In the genomic region with DNA sequence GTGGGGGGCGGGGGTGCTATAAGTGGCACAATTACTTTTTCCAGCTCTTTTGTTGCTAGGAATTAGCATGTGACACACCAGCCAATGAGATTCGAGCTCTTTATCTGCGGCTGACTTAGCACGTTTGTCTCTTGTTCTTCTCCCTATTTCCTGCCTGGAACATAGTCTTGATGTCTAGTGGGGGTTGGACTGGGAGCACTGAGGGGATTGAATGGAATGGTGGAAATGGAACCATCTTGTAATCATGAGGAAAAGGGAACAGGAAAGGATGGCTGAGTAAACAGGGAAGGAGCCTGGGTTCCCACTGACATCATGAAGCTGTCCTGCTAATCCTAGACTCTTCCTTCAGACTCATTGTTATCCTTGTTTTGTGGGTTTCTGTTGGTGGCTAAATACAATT, we compare ENCODE assay signal across 20 cellular contexts.
"Had no signal": no experiment of that assay in that cellular context is flagged by ENCODE, and none has a peak within 500 bp of the region (broad histone marks: within the 10 kb centered on the region; RNA-seq: fewer than 3 reads in every experiment).

No MANE protein-coding gene starts in this region.

- ATAC-seq: activated CD4-positive, CD25-positive, alpha-beta regulatory T cell treated with anti-CD3 and anti-CD28 coated beads, Interleukin-2, amount 50 U/mL, for 24 hours; gastroesophageal sphincter; natural killer cell had no signal

- H3K36me3 Mint-ChIP-seq: activated CD4-positive, alpha-beta memory T cell treated with anti-CD3 and anti-CD28 coated beads for 36 hours; memory B cell; natural killer cell had no signal

- H3K4me1 Mint-ChIP-seq: memory B cell had no signal

- FAIRE-seq: colon had no signal

- H3K27me3 Mint-ChIP-seq: activated naive CD8-positive, alpha-beta T cell treated with anti-CD3 and anti-CD28 coated beads, Interleukin-2, amount 10 ng/mL, durations not matched to agents 7 days and 5 days; memory B cell had no signal

- H3K9me3 ChIP-seq: gastroesophageal sphincter, heart left ventricle, prostate gland, right atrium auricular region, thyroid gland had no signal

- H3K9me3 Mint-ChIP-seq: activated CD4-positive, alpha-beta memory T cell treated with anti-CD3 and anti-CD28 coated beads for 36 hours; activated T-helper 2 cell treated with anti-CD3 and anti-CD28 coated beads, Interferon-gamma antibody, Interleukin-2, Interleukin-4, amounts not matched to agents 10 μg/mL and 5 μg/mL and 100 μg/mL, durations not matched to agents 14 hours and 24 hours and 36 hours; natural killer cell; T-helper 1 cell treated with Interleukin-12 subunit alpha and Interleukin-12 subunit beta and Interleukin-4 antibody, amounts not matched to agents 30 μg/mL and 1 μg/mL, for 36 hours had no signal

- DNase-seq: activated CD4-positive, alpha-beta memory T cell treated with anti-CD3 and anti-CD28 coated beads for 36 hours; activated naive CD4-positive, alpha-beta T cell treated with Interleukin-2 at 50 U/mL for 16 hours; activated naive CD8-positive, alpha-beta T cell treated with anti-CD3 and anti-CD28 coated beads, Interleukin-2, amount 10 ng/mL, durations not matched to agents 7 days and 5 days; brain microvascular endothelial cell; central memory CD4-positive, alpha-beta T cell; erythroblast; heart left ventricle; immature natural killer cell; natural killer cell; stimulated activated CD4-positive, alpha-beta T cell treated with anti-CD3 and anti-CD28 coated beads, Interleukin-2, amount 100 ng/mL, for 24 hours; stimulated activated naive CD4-positive, alpha-beta T cell treated with Interleukin-2 at 50 U/mL for 16 hours; thyroid gland had no signal

- H3K27me3 ChIP-seq: brain microvascular endothelial cell, gastroesophageal sphincter, heart left ventricle, right atrium auricular region, thyroid gland had no signal

- H3K4me3 Mint-ChIP-seq: activated CD4-positive, alpha-beta memory T cell treated with anti-CD3 and anti-CD28 coated beads for 36 hours; activated naive CD8-positive, alpha-beta T cell treated with anti-CD3 and anti-CD28 coated beads, Interleukin-2, amount 10 ng/mL, durations not matched to agents 7 days and 5 days; immature natural killer cell; memory B cell; natural killer cell; T-helper 1 cell treated with Interleukin-12 subunit alpha and Interleukin-12 subunit beta and Interleukin-4 antibody, amounts not matched to agents 30 μg/mL and 1 μg/mL, for 36 hours had no signal

- H3K4me3 ChIP-seq: gastroesophageal sphincter, heart left ventricle, prostate gland, right atrium auricular region, thyroid gland had no signal

- H3K36me3 ChIP-seq: brain microvascular endothelial cell, gastroesophageal sphincter, heart left ventricle, prostate gland, right atrium auricular region, thyroid gland had no signal

- H3K27ac Mint-ChIP-seq: activated CD4-positive, alpha-beta memory T cell treated with anti-CD3 and anti-CD28 coated beads for 36 hours; activated naive CD8-positive, alpha-beta T cell treated with anti-CD3 and anti-CD28 coated beads, Interleukin-2, amount 10 ng/mL, durations not matched to agents 7 days and 5 days; activated T-helper 2 cell treated with anti-CD3 and anti-CD28 coated beads, Interferon-gamma antibody, Interleukin-2, Interleukin-4, amounts not matched to agents 10 μg/mL and 5 μg/mL and 100 μg/mL, durations not matched to agents 14 hours and 24 hours and 36 hours; immature natural killer cell; memory B cell; natural killer cell; T-helper 1 cell treated with Interleukin-12 subunit alpha and Interleukin-12 subunit beta and Interleukin-4 antibody, amounts not matched to agents 30 μg/mL and 1 μg/mL, for 36 hours had no signal

- H3K27ac ChIP-seq: brain microvascular endothelial cell, gastroesophageal sphincter, prostate gland, right atrium auricular region, thyroid gland had no signal

- H3K4me1 ChIP-seq: prostate gland, thyroid gland had no signal
